ENCODE assay signal across 17 cellular contexts in the genomic region with DNA sequence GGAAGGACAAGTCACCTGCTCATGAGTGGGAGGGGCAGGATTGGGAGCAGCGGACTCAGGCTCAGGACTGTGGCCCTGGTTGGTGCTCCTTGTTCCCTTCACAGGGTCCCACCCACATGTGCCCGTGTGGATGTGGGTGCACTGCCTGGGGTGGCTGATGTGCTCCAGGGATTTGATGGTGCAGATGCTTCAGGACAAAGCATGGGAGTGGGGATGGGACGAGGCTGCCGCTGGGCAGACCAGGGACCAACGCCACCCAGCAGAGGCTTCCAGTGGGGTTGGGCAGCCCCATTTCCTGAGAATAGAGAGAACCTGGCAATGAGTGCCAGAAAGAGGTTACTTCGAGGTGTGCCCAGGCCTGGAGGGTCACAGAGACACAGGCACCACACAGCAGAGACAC.
A peak's percentile ranks its signal among the peaks of the same experiment; 100 is the strongest.
DNase-seq lines count a peak whose midpoint lies in the region; ATAC-seq and TF ChIP-seq lines count a peak whose summit lies in the region.
"Had no signal": no experiment of that assay in that cellular context is flagged by ENCODE, and none has a peak within 500 bp of the region (broad histone marks: within the 10 kb centered on the region; RNA-seq: fewer than 3 reads in every experiment).

No MANE protein-coding gene starts in this region.

- H3K4me2 ChIP-seq in MM.1S (ENCODE audit: low read depth, low read length): no peak overlapping the region
- H3K4me2 ChIP-seq: GM23338 had no signal

- H3K4me3 Mint-ChIP-seq in activated naive CD4-positive, alpha-beta T cell treated with anti-CD3 and anti-CD28 coated beads for 36 hours: no peak overlapping the region
- H3K4me3 Mint-ChIP-seq in central memory CD8-positive, alpha-beta T cell: peak overlapping the region; percentile 55
- H3K4me3 Mint-ChIP-seq in stimulated activated effector memory CD8-positive, alpha-beta T cell treated with anti-CD3 and anti-CD28 coated beads, Interleukin-12 subunit alpha, Interleukin-12 subunit beta, amount 100 ng/mL, for 72 hours: no peak overlapping the region
- H3K4me3 Mint-ChIP-seq in Caco-2 (ENCODE audit: unreplicated experiment) (no peak overlapping the region), type B pancreatic cell (no peak overlapping the region)
- H3K4me3 Mint-ChIP-seq: GM23338 had no signal

- H3K27ac Mint-ChIP-seq in activated naive CD4-positive, alpha-beta T cell treated with anti-CD3 and anti-CD28 coated beads for 36 hours: peak overlapping the region; percentile 33
- peak overlapping the region; percentile 82 for H3K27ac Mint-ChIP-seq in central memory CD8-positive, alpha-beta T cell (ENCODE audit: low read depth)
- peak overlapping the region; percentile 91 for H3K27ac Mint-ChIP-seq in stimulated activated effector memory CD8-positive, alpha-beta T cell treated with anti-CD3 and anti-CD28 coated beads, Interleukin-12 subunit alpha, Interleukin-12 subunit beta, amount 100 ng/mL, for 72 hours
- H3K27ac Mint-ChIP-seq in Caco-2 (ENCODE audit: unreplicated experiment) (no peak overlapping the region), type B pancreatic cell (no peak overlapping the region)
- H3K27ac Mint-ChIP-seq: GM23338 had no signal

- H3F3A ChIP-seq in MM.1S (ENCODE audit: insufficient read depth, low read length): peaks cover 29% of the 10 kb centered on the region

- POLR2A ChIA-PET in Caco-2 (lab: Charles Lee): no interaction called here

- H3K4me1 ChIP-seq in MM.1S (ENCODE audit: low read length) (peaks cover 91% of the 10 kb centered on the region), Caco-2 (peaks cover 20% of the 10 kb centered on the region)
- H3K4me1 ChIP-seq: gastroesophageal sphincter had no signal

- H3K27ac ChIP-seq in MM.1S (ENCODE audit: low read length): peak overlapping the region; percentile 26; the same call in 1 of the 2 replicates
- H3K27ac ChIP-seq: gastroesophageal sphincter, VCaP had no signal

- no peaks in the 10 kb centered on the region for H3K36me3 Mint-ChIP-seq in activated naive CD4-positive, alpha-beta T cell treated with anti-CD3 and anti-CD28 coated beads for 36 hours (ENCODE audit: low read depth)
- peaks cover 3% of the 10 kb centered on the region for H3K36me3 Mint-ChIP-seq in central memory CD8-positive, alpha-beta T cell (ENCODE audit: insufficient read depth)
- peaks cover 7% of the 10 kb centered on the region for H3K36me3 Mint-ChIP-seq in stimulated activated effector memory CD8-positive, alpha-beta T cell treated with anti-CD3 and anti-CD28 coated beads, Interleukin-12 subunit alpha, Interleukin-12 subunit beta, amount 100 ng/mL, for 72 hours
- H3K36me3 Mint-ChIP-seq in Caco-2 (ENCODE audit: insufficient read depth, unreplicated experiment) (no peaks in the 10 kb centered on the region), type B pancreatic cell (no peaks in the 10 kb centered on the region)

- ATAC-seq in central memory CD8-positive, alpha-beta T cell (replicated peaks; ENCODE audit: extremely low read depth, poor library complexity, severe bottlenecking): no peak
- no peak for ATAC-seq in stimulated activated effector memory CD8-positive, alpha-beta T cell treated with anti-CD3 and anti-CD28 coated beads, Interleukin-12 subunit alpha, Interleukin-12 subunit beta, amount 100 ng/mL, for 72 hours
- ATAC-seq: gastroesophageal sphincter had no signal

- H3K9me3 ChIP-seq in MM.1S (replicated peaks; ENCODE audit: insufficient read depth, low read length) (no peaks in the 10 kb centered on the region), Caco-2 (no peaks in the 10 kb centered on the region)

- H2AFZ ChIP-seq in MM.1S (ENCODE audit: low read length): no peak overlapping the region
- H2AFZ ChIP-seq: GM23338 had no signal

- peaks cover 58% of the 10 kb centered on the region for H3K79me2 ChIP-seq in MM.1S (ENCODE audit: low read length)

- no peaks in the 10 kb centered on the region for H4K20me1 ChIP-seq in MM.1S (ENCODE audit: insufficient read depth, low read length)

- DNase-seq in activated naive CD4-positive, alpha-beta T cell treated with anti-CD3 and anti-CD28 coated beads for 36 hours: no peak
- DNase-seq in activated naive CD4-positive, alpha-beta T cell (lab: John Stamatoyannopoulos, UW): no peak
- DNase-seq in MM.1S (no peak), Caco-2 (no peak), SHP77 (lab: John Stamatoyannopoulos, UW) (no peak), type B pancreatic cell (ENCODE audit: extremely low spot score, unreplicated experiment) (no peak)
- DNase-seq in central memory CD8-positive, alpha-beta T cell (ENCODE audit: low spot score in 2 of 2): no peak
- no peak for DNase-seq in stimulated activated effector memory CD8-positive, alpha-beta T cell treated with anti-CD3 and anti-CD28 coated beads, Interleukin-12 subunit alpha, Interleukin-12 subunit beta, amount 100 ng/mL, for 72 hours (ENCODE audit: low spot score in 2 of 2)
- DNase-seq: cerebellar nuclear complex; DMS79; kidney; NCI-H146; NCI-H526 treated with DMSO at 0.1 percent for 48 hours; stimulated activated CD4-positive, alpha-beta T cell treated with anti-CD3 and anti-CD28 coated beads, Interleukin-4, amount 100 ng/mL, for 4 hours had no signal

- peaks cover 68% of the 10 kb centered on the region for H3K4me1 Mint-ChIP-seq in activated naive CD4-positive, alpha-beta T cell treated with anti-CD3 and anti-CD28 coated beads for 36 hours (ENCODE audit: low read depth)
- H3K4me1 Mint-ChIP-seq in central memory CD8-positive, alpha-beta T cell: peaks cover 86% of the 10 kb centered on the region
- H3K4me1 Mint-ChIP-seq in stimulated activated effector memory CD8-positive, alpha-beta T cell treated with anti-CD3 and anti-CD28 coated beads, Interleukin-12 subunit alpha, Interleukin-12 subunit beta, amount 100 ng/mL, for 72 hours: peaks cover 76% of the 10 kb centered on the region
- H3K4me1 Mint-ChIP-seq in Caco-2 (ENCODE audit: low read depth, unreplicated experiment) (peaks cover 12% of the 10 kb centered on the region), type B pancreatic cell (ENCODE audit: unreplicated experiment) (no peaks in the 10 kb centered on the region)

- BruUV-seq in Caco-2 (replicated peaks; lab: Mats Ljungman, UMichigan): no TSS peak

- no peak overlapping the region for H3K9ac ChIP-seq in MM.1S (ENCODE audit: low read length)

- TF ChIP-seq CTCF in MM.1S (IDR thresholded peaks at IDR 0.05; ENCODE audit: low read length) (no peak), Caco-2 (IDR thresholded peaks at IDR 0.05; ENCODE audit: insufficient read depth in 1 of 2, low read depth in 1 of 2, low read length in 1 of 2, severe bottlenecking in 1 of 2, unreplicated experiment in 1 of 2) (no peak), type B pancreatic cell (conservative IDR thresholded peaks at IDR 0.05) (no peak)

- CTCF ChIA-PET in activated naive CD4-positive, alpha-beta T cell treated with anti-CD3 and anti-CD28 coated beads for 36 hours (lab: Charles Lee): interaction anchor here (1.2 kb wide), 1 partner anchor 136 kb away, joined by 3 read pairs; no protein-coding TSS in a partner anchor
- CTCF ChIA-PET in Caco-2 (lab: Charles Lee): no interaction called here

- H3K9me3 Mint-ChIP-seq in activated naive CD4-positive, alpha-beta T cell treated with anti-CD3 and anti-CD28 coated beads for 36 hours: no peaks in the 10 kb centered on the region
- H3K9me3 Mint-ChIP-seq in central memory CD8-positive, alpha-beta T cell: no peaks in the 10 kb centered on the region
- no peaks in the 10 kb centered on the region for H3K9me3 Mint-ChIP-seq in stimulated activated effector memory CD8-positive, alpha-beta T cell treated with anti-CD3 and anti-CD28 coated beads, Interleukin-12 subunit alpha, Interleukin-12 subunit beta, amount 100 ng/mL, for 72 hours
- H3K9me3 Mint-ChIP-seq in Caco-2 (ENCODE audit: unreplicated experiment) (no peaks in the 10 kb centered on the region), type B pancreatic cell (no peaks in the 10 kb centered on the region)
- H3K9me3 Mint-ChIP-seq: GM23338 had no signal

- no peaks in the 10 kb centered on the region for H3K9me2 ChIP-seq in MM.1S (replicated peaks; ENCODE audit: insufficient read depth, low read length)

- H3K36me3 ChIP-seq in MM.1S (replicated peaks; ENCODE audit: insufficient read depth, low read length) (no peaks in the 10 kb centered on the region), Caco-2 (ENCODE audit: control insufficient read depth, insufficient read depth, low read length) (no peaks in the 10 kb centered on the region)
- H3K36me3 ChIP-seq: gastroesophageal sphincter had no signal

- H3K27me3 ChIP-seq in MM.1S (replicated peaks; ENCODE audit: insufficient read depth, low read length) (no peaks in the 10 kb centered on the region), Caco-2 (replicated peaks; ENCODE audit: control insufficient read depth, insufficient read depth, low read length) (no peaks in the 10 kb centered on the region)

- intact Hi-C loops in activated naive CD4-positive, alpha-beta T cell treated with anti-CD3 and anti-CD28 coated beads for 36 hours (cut with micrococcal nuclease): loop anchor here (5.0 kb wide), 1 partner anchor 320 kb away; the partner anchor contains the start of gene RSPH14
- intact Hi-C loops in Caco-2 (cut with micrococcal nuclease; ENCODE audit: unreplicated experiment): no loop called here

- no peak overlapping the region for H3K4me3 ChIP-seq in MM.1S (ENCODE audit: low read length)
- no peak overlapping the region for H3K4me3 ChIP-seq in Caco-2 (ENCODE audit: low read depth, low read length)
- H3K4me3 ChIP-seq: gastroesophageal sphincter, GM23338 had no signal

- H3K27me3 Mint-ChIP-seq in activated naive CD4-positive, alpha-beta T cell treated with anti-CD3 and anti-CD28 coated beads for 36 hours (ENCODE audit: low read depth): no peaks in the 10 kb centered on the region
- no peaks in the 10 kb centered on the region for H3K27me3 Mint-ChIP-seq in central memory CD8-positive, alpha-beta T cell
- H3K27me3 Mint-ChIP-seq in Caco-2 (ENCODE audit: insufficient read depth, unreplicated experiment) (no peaks in the 10 kb centered on the region), type B pancreatic cell (peaks cover 27% of the 10 kb centered on the region)

Comparison
In these comparisons a context has a peak if more than half of its experiments do, and no peak if none do; other contexts are left out.
1. H3K27ac Mint-ChIP-seq: peak in activated naive CD4-positive, alpha-beta T cell treated with anti-CD3 and anti-CD28 coated beads for 36 hours (single experiment), central memory CD8-positive, alpha-beta T cell (single experiment) and stimulated activated effector memory CD8-positive, alpha-beta T cell treated with anti-CD3 and anti-CD28 coated beads, Interleukin-12 subunit alpha, Interleukin-12 subunit beta, amount 100 ng/mL, for 72 hours (single experiment); none in Caco-2 (single experiment) and type B pancreatic cell (single experiment).